18 cellular contexts compared by ENCODE assay signal in genomic region chr15:25864966-25865365, GRCh38. TPM values are rescaled to one million over a fixed set of nuclear protein-coding genes. Genes with fewer than 3 reads are reported as not detected.
DNase-seq lines count a peak whose midpoint lies in the region; ATAC-seq lines count a peak whose summit lies in the region.
"Had no signal": no experiment of that assay in that cellular context is flagged by ENCODE, and none has a peak within 500 bp of the region (broad histone marks: within the 10 kb centered on the region; RNA-seq: fewer than 3 reads in every experiment).

No MANE protein-coding gene starts in this region.

- ATAC-seq in T-helper 17 cell (no peak), GM21528 (IDR thresholded peaks at IDR 0.05; ENCODE audit: low FRiP score, unreplicated experiment) (no peak)
- ATAC-seq: foreskin keratinocyte, left lobe of liver had no signal

- DNase-seq in ACHN (peak; percentile 7), T-helper 17 cell (no peak), kidney tubule cell (ENCODE audit: low spot score) (peak; percentile 80), NCI-H1694 treated with DMSO at 0.1 percent for 48 hours (lab: John Stamatoyannopoulos, UW) (no peak), foreskin melanocyte (no peak)
- DNase-seq: activated CD4-positive, alpha-beta T cell treated with anti-CD3 and anti-CD28 coated beads for 4 hours; BE2C; DMS153; foreskin keratinocyte; NCI-H2081 treated with DMSO at 0.1 percent for 48 hours; NCI-H510A treated with DMSO at 0.1 percent for 48 hours; stimulated activated CD4-positive, alpha-beta T cell treated with anti-CD3 and anti-CD28 coated beads, Interleukin-4, amount 100 ng/mL, for 1 hour; T1000 had no signal

- peaks cover 30% of the 10 kb centered on the region for H3K4me1 Mint-ChIP-seq in T-helper 17 cell

- 0 out of 2 replicates have a peak, but pooled peaks cover 5% of the 10 kb centered on the region for H4K20me1 ChIP-seq in BLaER1

- peak overlapping the region; percentile 28 for H3K4me3 Mint-ChIP-seq in T-helper 17 cell

- H3K27ac ChIP-seq in BLaER1: no peak overlapping the region
- H3K27ac ChIP-seq: ascending aorta, foreskin keratinocyte, suprapubic skin had no signal

- H3K27me3 ChIP-seq in BLaER1: no peaks in the 10 kb centered on the region
- H3K27me3 ChIP-seq: ascending aorta, BE2C had no signal

- H3K4me3 ChIP-seq in BLaER1: no peak overlapping the region
- H3K4me3 ChIP-seq: ascending aorta, suprapubic skin had no signal

- H3K4me1 ChIP-seq in BLaER1: peaks cover 50% of the 10 kb centered on the region
- H3K4me1 ChIP-seq: BE2C, foreskin keratinocyte had no signal

- in situ Hi-C loops in ACHN (cut with HindIII; ENCODE audit: low pct_ligation_motif_present, low pct_unique_long_range_greater_than_20kb, low sequenced_read_pairs): no loop called here

- H3K36me3 Mint-ChIP-seq in T-helper 17 cell (ENCODE audit: low read depth): no peaks in the 10 kb centered on the region

- H3K9ac ChIP-seq in BLaER1: no peak overlapping the region

- H3K27me3 Mint-ChIP-seq in T-helper 17 cell: peaks cover 8% of the 10 kb centered on the region

- H3K27ac Mint-ChIP-seq in T-helper 17 cell: no peak overlapping the region

- H3K36me3 ChIP-seq in BLaER1: no peaks in the 10 kb centered on the region
- H3K36me3 ChIP-seq: ascending aorta, BE2C, suprapubic skin had no signal

- H3K4me2 ChIP-seq in BLaER1: peak overlapping the region; percentile 97; the same call in 1 of the 2 replicates

- H3K9me3 ChIP-seq in BLaER1: no peaks in the 10 kb centered on the region
- no peaks in the 10 kb centered on the region for H3K9me3 ChIP-seq in T-helper 17 cell (ENCODE audit: control insufficient read depth, low read length, poor library complexity, severe bottlenecking)
- H3K9me3 ChIP-seq: ascending aorta, BE2C, suprapubic skin had no signal

RNA-seq across cellular contexts. Expression of gene ATP10A, which starts 1.8 kb away (rescaled TPM):
- total RNA-seq in T-helper 17 cell: 10 to 100 TPM; 28.6 to 36.8 TPM
- total RNA-seq: foreskin keratinocyte had no signal

Comparison
In these comparisons a context has a peak if more than half of its experiments do, and no peak if none do; other contexts are left out.
1. DNase-seq: peak in ACHN (single experiment) and kidney tubule cell (single experiment); none in T-helper 17 cell (0 of 3), NCI-H1694 treated with DMSO at 0.1 percent for 48 hours (single experiment) and foreskin melanocyte (single experiment).